In the genomic region with DNA sequence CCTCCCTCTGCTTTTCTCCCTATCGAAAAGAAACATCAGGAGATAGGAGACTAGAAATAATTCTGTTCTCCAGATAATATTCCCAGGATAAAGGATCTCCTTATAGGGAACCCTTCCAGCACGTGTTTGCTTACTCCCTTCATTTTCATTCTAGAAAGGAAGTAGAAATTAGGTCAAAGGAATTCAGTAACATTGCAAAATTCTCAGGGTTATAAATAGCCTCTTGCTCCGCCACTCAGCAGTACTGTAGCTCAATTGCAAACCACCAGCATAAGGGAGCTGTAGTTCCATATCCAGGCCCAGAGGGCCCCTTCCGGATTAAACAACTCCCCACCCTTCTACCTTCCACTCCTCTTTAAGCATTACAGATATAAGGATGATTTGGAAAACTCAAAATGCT, we compare ENCODE assay signal across 8 cellular contexts. TPM values are rescaled to one million over a fixed set of nuclear protein-coding genes. Genes with fewer than 3 reads are reported as not detected.
DNase-seq lines count a peak whose midpoint lies in the region; TF ChIP-seq lines count a peak whose summit lies in the region.

No MANE protein-coding gene starts in this region.

- DNase-seq in AG08395 (ENCODE audit: low spot score), result peak; percentile 69
- peak; percentile 89 for DNase-seq in NB4 (ENCODE audit: low read depth)
- DNase-seq in colonic mucosa, result no peak
- no peak for DNase-seq in HK-2 (ENCODE audit: unreplicated experiment)
- DNase-seq in ureter (ENCODE audit: low spot score), result no peak
- DNase-seq in T1000 (lab: John Stamatoyannopoulos, UW), result no peak
- DNase-seq in NCI-H774 (lab: John Stamatoyannopoulos, UW), result no peak

- no peak for TF ChIP-seq CTCF in NB4 (IDR thresholded peaks at IDR 0.05; ENCODE audit: low read depth, low read length)
- no peak for TF ChIP-seq CTCF in colonic mucosa (IDR thresholded peaks at IDR 0.05)

- H3K4me1 ChIP-seq in colonic mucosa, result peaks cover 28% of the 10 kb centered on the region
- peaks cover 58% of the 10 kb centered on the region for H3K4me1 ChIP-seq in muscle layer of colon (ENCODE audit: insufficient read depth, low read length)

- H3K9me3 ChIP-seq in colonic mucosa, result no peaks in the 10 kb centered on the region
- H3K9me3 ChIP-seq in muscle layer of colon (ENCODE audit: low read length), result no peaks in the 10 kb centered on the region

- intact Hi-C loops in colonic mucosa (cut with DNase I), result no loop called here

- H3K27ac ChIP-seq in colonic mucosa, result peak overlapping the region; percentile 61
- H3K27ac ChIP-seq in muscle layer of colon (ENCODE audit: low read depth, low read length), result peak overlapping the region; percentile 55

- no peak for TF ChIP-seq POLR2A in NB4 (IDR thresholded peaks at IDR 0.05; ENCODE audit: extremely low read depth, insufficient read length)

- peak overlapping the region in 1 of 2 donors; percentile 36 for H3K9ac ChIP-seq in colonic mucosa (ENCODE audit: low read depth in 2 of 2, low read length in 2 of 2)
- H3K9ac ChIP-seq in muscle layer of colon (ENCODE audit: low read length), result peak overlapping the region; percentile 4

- H3K27me3 ChIP-seq in colonic mucosa (no peaks in the 10 kb centered on the region), muscle layer of colon (ENCODE audit: control insufficient read depth in 1 of 2, insufficient read depth in 2 of 2, low read length in 2 of 2) (no peaks in the 10 kb centered on the region)

- H3K4me3 ChIP-seq in NB4 (ENCODE audit: low read depth, low read length) (peak overlapping the region; percentile 35), colonic mucosa (no peak overlapping the region), muscle layer of colon (ENCODE audit: low read depth in 1 of 2, low read length in 2 of 2) (peak overlapping the region in 1 of 2 donors; percentile 16)

- H3K36me3 ChIP-seq in colonic mucosa (no peaks in the 10 kb centered on the region), muscle layer of colon (ENCODE audit: insufficient read depth, low read length) (peaks cover 22% of the 10 kb centered on the region)

RNA-seq across cellular contexts. Expression of gene ELMO2, which starts 6.2 kb away (rescaled TPM):
- total RNA-seq in colonic mucosa, result 10 to 100 TPM; 20.0 to 24.7 TPM
- 60.4 TPM for total RNA-seq in ureter

Comparison
In these comparisons a context has a peak if more than half of its experiments do, and no peak if none do; other contexts are left out.
1. DNase-seq: peak in AG08395 (single experiment) and NB4 (single experiment); none in colonic mucosa (single experiment), HK-2 (single experiment), ureter (single experiment), T1000 (single experiment) and NCI-H774 (single experiment).